In the genomic region with DNA sequence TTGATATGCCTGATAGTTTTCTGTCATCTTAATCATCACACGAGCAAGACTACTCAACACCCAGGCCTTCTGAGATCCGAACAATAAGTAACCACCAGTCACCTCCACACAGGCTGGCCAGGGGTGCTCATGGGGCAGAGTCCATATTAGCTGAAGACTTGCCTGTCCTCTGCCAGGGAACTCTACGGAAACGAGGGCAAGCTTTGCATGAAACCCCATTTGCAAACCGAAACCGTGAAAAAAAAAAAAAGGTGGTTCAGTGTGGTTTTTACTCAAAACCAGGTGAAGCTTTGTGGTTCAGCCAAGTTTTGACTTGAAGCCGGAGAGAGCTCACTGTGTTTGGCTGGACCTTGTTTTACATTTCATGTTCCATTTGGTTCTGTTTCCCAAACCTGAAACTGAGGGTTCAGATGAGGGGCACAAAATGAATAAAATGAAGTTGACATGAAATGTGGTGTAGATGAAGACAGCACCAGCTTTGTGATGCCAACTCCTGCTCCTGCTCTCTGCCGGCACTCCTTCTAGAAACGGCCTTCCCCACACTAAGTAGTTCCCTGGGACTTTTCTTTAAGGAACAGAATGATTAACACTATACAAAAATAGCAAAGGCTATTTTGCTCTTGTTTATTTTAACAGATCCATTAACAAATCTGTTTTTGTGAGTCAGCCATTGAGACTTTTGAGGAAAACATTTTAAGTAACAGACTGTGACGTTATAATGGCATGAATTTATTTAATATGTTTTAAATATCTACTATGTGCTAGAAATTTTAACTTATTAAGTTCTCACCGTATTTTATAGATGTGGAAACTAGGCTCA, we compare ENCODE assay signal across 10 cellular contexts.
DNase-seq lines count a peak whose midpoint lies in the region; ATAC-seq, FAIRE-seq and TF ChIP-seq lines count a peak whose summit lies in the region.
"Had no signal": no experiment of that assay in that cellular context is flagged by ENCODE, and none has a peak within 500 bp of the region (broad histone marks: within the 10 kb centered on the region; RNA-seq: fewer than 3 reads in every experiment).

No MANE protein-coding gene starts in this region.

- no peak for TF ChIP-seq CTCF in lower leg skin (IDR thresholded peaks at IDR 0.05)

- DNase-seq in activated CD4-positive, CD25-positive, alpha-beta regulatory T cell treated with anti-CD3 and anti-CD28 coated beads, Interleukin-2, amount 50 U/mL, for 16 hours (ENCODE audit: low read depth, low spot score): peak; percentile 17
- no peak for DNase-seq in activated CD4-positive, CD25-positive, alpha-beta regulatory T cell (lab: John Stamatoyannopoulos, UW)
- peak; percentile 76 to 77 for DNase-seq in activated T-cell treated with anti-CD3 and anti-CD28 coated beads, Interleukin-2, amount 50 U/mL, for 48 hours
- peak; percentile 41 for DNase-seq in stimulated activated naive CD4-positive, alpha-beta T cell treated with Interleukin-2 at 50 U/mL for 16 hours (lab: John Stamatoyannopoulos, UW)
- DNase-seq in hepatic stellate cell (ENCODE audit: low spot score) (no peak), RCC 7860 (ENCODE audit: low spot score) (no peak), lower leg skin (ENCODE audit: low spot score in 2 of 2) (no peak)

- peak; percentile 79 for ATAC-seq in HG03342 (IDR thresholded peaks at IDR 0.05; ENCODE audit: unreplicated experiment)

- H3K4me3 ChIP-seq in lower leg skin (ENCODE audit: low read depth, poor library complexity, severe bottlenecking): no peak overlapping the region
- H3K4me3 ChIP-seq: SK-N-MC had no signal

- FAIRE-seq in RCC 7860 (lab: Jason Lieb, UNC): no peak
- FAIRE-seq: A204.1 had no signal

- WGBS in lower leg skin, 2 donors: 78 to 79% methylated on average over 11 of the region's 11 CpGs

- intact Hi-C loops in lower leg skin (cut with DNase I; ENCODE audit: low total_unique reads): no loop called here

- TF ChIP-seq POLR2A in lower leg skin (IDR thresholded peaks at IDR 0.05): no peak

Comparison
In these comparisons a context has a peak if more than half of its experiments do, and no peak if none do; other contexts are left out.
1. DNase-seq: peak in activated CD4-positive, CD25-positive, alpha-beta regulatory T cell treated with anti-CD3 and anti-CD28 coated beads, Interleukin-2, amount 50 U/mL, for 16 hours (single experiment), activated T-cell treated with anti-CD3 and anti-CD28 coated beads, Interleukin-2, amount 50 U/mL, for 48 hours (2 of 2) and stimulated activated naive CD4-positive, alpha-beta T cell treated with Interleukin-2 at 50 U/mL for 16 hours (single experiment); none in activated CD4-positive, CD25-positive, alpha-beta regulatory T cell (0 of 4), hepatic stellate cell (single experiment), RCC 7860 (single experiment) and lower leg skin (0 of 2).